1 cellular context compared by ENCODE assay signal in the genomic region with DNA sequence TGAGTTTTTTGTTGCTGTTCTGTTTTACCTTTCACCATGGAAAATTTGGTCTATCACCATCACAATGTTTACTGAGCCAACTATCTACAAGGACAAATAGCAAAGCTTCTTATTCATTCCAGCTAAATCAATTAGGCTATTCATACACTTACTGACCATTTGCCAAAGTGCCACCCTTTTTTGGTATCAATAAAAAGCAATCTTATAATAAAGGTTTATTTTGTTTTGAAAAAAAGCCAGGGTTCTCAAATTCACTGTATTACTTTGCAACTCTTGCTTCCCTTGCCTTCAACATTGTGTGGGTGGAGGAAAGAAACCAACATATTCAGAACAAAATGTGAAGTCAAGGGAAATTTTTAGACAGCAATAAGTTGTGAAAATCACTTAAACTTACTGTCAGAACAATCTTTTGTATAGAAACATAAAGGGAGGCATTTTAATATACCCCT.
TF ChIP-seq lines count a peak whose summit lies in the region.

No MANE protein-coding gene starts in this region.

TF ChIP-seq in IMR-90, 13 proteins besides CTCF, POLR2A, EP300 and RAD21:
- TF ChIP-seq ELK1 (IDR thresholded peaks at IDR 0.05; ENCODE audit: borderline replicate concordance, low read depth, low read length): no peak
- no peak for TF ChIP-seq RCOR1 (IDR thresholded peaks at IDR 0.05; ENCODE audit: insufficient replicate concordance, low read length)
- TF ChIP-seq, protein P1, sequence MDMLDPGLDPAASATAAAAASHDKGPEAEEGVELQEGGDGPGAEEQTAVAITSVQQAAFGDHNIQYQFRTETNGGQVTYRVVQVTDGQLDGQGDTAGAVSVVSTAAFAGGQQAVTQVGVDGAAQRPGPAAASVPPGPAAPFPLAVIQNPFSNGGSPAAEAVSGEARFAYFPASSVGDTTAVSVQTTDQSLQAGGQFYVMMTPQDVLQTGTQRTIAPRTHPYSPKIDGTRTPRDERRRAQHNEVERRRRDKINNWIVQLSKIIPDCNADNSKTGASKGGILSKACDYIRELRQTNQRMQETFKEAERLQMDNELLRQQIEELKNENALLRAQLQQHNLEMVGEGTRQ (IDR thresholded peaks at IDR 0.05; ENCODE audit: low read depth, low read length): no peak
- no peak for TF ChIP-seq MXI1 (IDR thresholded peaks at IDR 0.05; ENCODE audit: borderline replicate concordance, low read depth, low read length)
- no peak for TF ChIP-seq MAZ (IDR thresholded peaks at IDR 0.05; ENCODE audit: borderline replicate concordance, low read depth, low read length)
- no peak for TF ChIP-seq FOS (IDR thresholded peaks at IDR 0.05; ENCODE audit: low read depth, low read length)
- no peak for TF ChIP-seq CHD1 (IDR thresholded peaks at IDR 0.05; ENCODE audit: low read depth, low read length)
- TF ChIP-seq RFX5 (IDR thresholded peaks at IDR 0.05; ENCODE audit: low read depth, low read length): no peak
- TF ChIP-seq CEBPB (IDR thresholded peaks at IDR 0.05; ENCODE audit: low read depth, low read length): no peak
- TF ChIP-seq SMC3 (IDR thresholded peaks at IDR 0.05; ENCODE audit: low read depth, low read length): no peak
- no peak for TF ChIP-seq MAFK (IDR thresholded peaks at IDR 0.05; ENCODE audit: low read depth, low read length)
- TF ChIP-seq BHLHE40 (IDR thresholded peaks at IDR 0.05; ENCODE audit: low read depth, low read length): no peak
- TF ChIP-seq NFE2L2 (IDR thresholded peaks at IDR 0.05; ENCODE audit: low read depth, low read length): no peak
